ENCODE assay signal across 19 cellular contexts in genomic region chr6:126258150-126258549, GRCh38.
A peak's percentile ranks its signal among the peaks of the same experiment; 100 is the strongest.
DNase-seq lines count a peak whose midpoint lies in the region; ATAC-seq, FAIRE-seq and TF ChIP-seq lines count a peak whose summit lies in the region.
"Had no signal": no experiment of that assay in that cellular context is flagged by ENCODE, and none has a peak within 500 bp of the region (broad histone marks: within the 10 kb centered on the region; RNA-seq: fewer than 3 reads in every experiment).

No MANE protein-coding gene starts in this region.

- no peaks in the 10 kb centered on the region for H4K20me1 ChIP-seq in K562 (replicated peaks; ENCODE audit: control insufficient read depth, insufficient read depth, low read length)

- no peaks in the 10 kb centered on the region for H3K27me3 ChIP-seq in K562 (ENCODE audit: control insufficient read depth in 2 of 2, insufficient read depth in 2 of 2, low read length in 2 of 2)
- no peaks in the 10 kb centered on the region for H3K27me3 ChIP-seq in trophoblast cell (ENCODE audit: insufficient read depth, low read length)
- no peaks in the 10 kb centered on the region for H3K27me3 ChIP-seq in adrenal gland

- H2BK120ac ChIP-seq in trophoblast cell (ENCODE audit: insufficient read depth, low read length, poor library complexity), result no peak overlapping the region

- CTCF ChIA-PET in K562 (lab: Yijun Ruan, JAX; ENCODE audit: low intra/inter-chr PET ratio), result no interaction called here

- no peaks in the 10 kb centered on the region for H3K9me1 ChIP-seq in K562 (ENCODE audit: control insufficient read depth, insufficient read depth, low read length)

- ATAC-seq in K562 (no peak), esophagus mucosa (peak; percentile 17), GM18498 (IDR thresholded peaks at IDR 0.05; ENCODE audit: unreplicated experiment) (no peak)
- ATAC-seq: GM12878, GM23338 had no signal

- H2AFZ ChIP-seq in K562 (ENCODE audit: low read depth, low read length) (no peak overlapping the region), trophoblast cell (ENCODE audit: insufficient read depth, low read length, poor library complexity) (no peak overlapping the region)
- H2AFZ ChIP-seq: GM23338 had no signal

- H3K18ac ChIP-seq in trophoblast cell (ENCODE audit: low read length), result no peak overlapping the region

- H3K4ac ChIP-seq in trophoblast cell (ENCODE audit: low read depth, low read length), result no peak overlapping the region

- no peak overlapping the region for H2BK12ac ChIP-seq in trophoblast cell (ENCODE audit: low read length)

- H3K79me1 ChIP-seq in trophoblast cell (ENCODE audit: low read length), result no peaks in the 10 kb centered on the region

- H4K91ac ChIP-seq in trophoblast cell (ENCODE audit: low read depth, low read length), result no peak overlapping the region

- TF ChIP-seq POLR2A in K562 (conservative IDR thresholded peaks at IDR 0.05) (no peak), adrenal gland (IDR thresholded peaks at IDR 0.05) (no peak)

- H3K4me3 ChIP-seq in K562, result no peak overlapping the region
- peak overlapping the region; percentile 44 for H3K4me3 ChIP-seq in trophoblast cell (ENCODE audit: low read depth, low read length)
- H3K4me3 ChIP-seq in adrenal gland, result no peak overlapping the region
- H3K4me3 ChIP-seq: GM12878, GM23338, HAP-1 had no signal

- no peaks in the 10 kb centered on the region for H3K9me3 ChIP-seq in K562 (replicated peaks; ENCODE audit: control insufficient read depth, insufficient read depth, low read depth, low read length)
- H3K9me3 ChIP-seq in trophoblast cell (ENCODE audit: insufficient read depth, low read depth, low read length), result peaks cover 7% of the 10 kb centered on the region
- H3K9me3 ChIP-seq in adrenal gland (replicated peaks in 1 of 3), result peaks cover 0 to 12% (median 7%) of the 10 kb centered on the region in 3 donors

- in situ Hi-C loops in K562 (cut with MboI), result no loop called here

- no peak for DNase-seq in K562 (ENCODE audit: extremely low read depth in 1 of 4, low spot score in 3 of 4)
- peak; percentile 84 for DNase-seq in mesenteric fat pad (ENCODE audit: low spot score)
- no peak for DNase-seq in trophoblast cell
- DNase-seq in NCI-H2029 treated with DMSO at 0.1 percent for 48 hours (lab: John Stamatoyannopoulos, UW), result no peak
- DNase-seq in adrenal gland, result no peak
- DNase-seq: C1 segment of cervical spinal cord; Calu3; CD4-positive, alpha-beta memory T cell; COR-L47; DMS53; DND-41; HFFc6 had no signal

- H3K14ac ChIP-seq in trophoblast cell (ENCODE audit: low read length), result no peak overlapping the region

- no peak for TF ChIP-seq RAD21 in K562 (CRISPR knock-in tag; conservative IDR thresholded peaks at IDR 0.05 in 1 of 2, IDR thresholded peaks at IDR 0.05 in 1 of 2)

- H3K27ac ChIP-seq in K562 (ENCODE audit: extremely low read depth, low read depth, low read length), result no peak overlapping the region
- H3K27ac ChIP-seq in trophoblast cell (ENCODE audit: low read depth, low read length), result no peak overlapping the region
- no peak overlapping the region for H3K27ac ChIP-seq in adrenal gland

- no peak overlapping the region for H2AK5ac ChIP-seq in trophoblast cell (ENCODE audit: low read length)

- H3K4me2 ChIP-seq in K562 (ENCODE audit: insufficient read depth, low read length) (no peak overlapping the region), trophoblast cell (ENCODE audit: low read length) (no peak overlapping the region)
- H3K4me2 ChIP-seq: GM23338 had no signal

- no peak overlapping the region for H4K12ac ChIP-seq in trophoblast cell (ENCODE audit: low read depth, low read length)

- POLR2A ChIA-PET in K562 (lab: Yijun Ruan, JAX), result no interaction called here

- H3K36me3 ChIP-seq in K562 (ENCODE audit: control insufficient read depth, insufficient read depth, low read length) (no peaks in the 10 kb centered on the region), trophoblast cell (ENCODE audit: control insufficient read depth in 1 of 2, insufficient read depth in 2 of 2, low read length in 2 of 2) (no peaks in the 10 kb centered on the region), adrenal gland (replicated peaks in 1 of 2) (no peaks in the 10 kb centered on the region)
- H3K36me3 ChIP-seq: HAP-1 had no signal

- H3K79me2 ChIP-seq in K562 (ENCODE audit: control insufficient read depth, insufficient read depth, low read length) (no peaks in the 10 kb centered on the region), trophoblast cell (ENCODE audit: control insufficient read depth, insufficient read depth, low read length, poor library complexity) (no peaks in the 10 kb centered on the region)

- H3K9ac ChIP-seq in K562 (ENCODE audit: insufficient read depth in 1 of 2, low read depth in 2 of 2, low read length in 2 of 2), result no peak overlapping the region
- H3K9ac ChIP-seq in trophoblast cell (ENCODE audit: low read length), result no peak overlapping the region

- intact Hi-C loops in K562 (cut with micrococcal nuclease), result no loop called here
- intact Hi-C loops in adrenal gland (cut with DNase I), result no loop called here

- H3K4me1 ChIP-seq in K562 (replicated peaks in 1 of 2; ENCODE audit: control insufficient read depth in 2 of 2, insufficient read depth in 2 of 2, low read length in 2 of 2), result no peaks in the 10 kb centered on the region; a peak in 1 of 5 replicates
- no peaks in the 10 kb centered on the region for H3K4me1 ChIP-seq in trophoblast cell (ENCODE audit: control insufficient read depth in 1 of 2, insufficient read depth in 2 of 2, low read length in 2 of 2)
- no peaks in the 10 kb centered on the region for H3K4me1 ChIP-seq in adrenal gland (replicated peaks in 1 of 2)
- H3K4me1 ChIP-seq: HAP-1 had no signal

- H2BK5ac ChIP-seq in trophoblast cell (ENCODE audit: low read depth, low read length, poor library complexity), result no peak overlapping the region

- no TSS peak for BruUV-seq in K562 (replicated peaks; lab: Mats Ljungman, UMichigan)

- WGBS in K562 (ENCODE audit: insufficient coverage, low coverage, missing lambda C conversion rate), result 64% methylated on average over 8 of the region's 18 CpGs
- no CpG with 5 or more reads among the region's 18 CpGs for WGBS in trophoblast cell (ENCODE audit: extremely low coverage, insufficient coverage, insufficient read length)
- WGBS in adrenal gland, 4 donors, result 94 to 97% (median 96%) methylated on average over 6 to 18 of the region's 18 CpGs

- no peak overlapping the region for H3K23ac ChIP-seq in trophoblast cell (ENCODE audit: low read length)

- FAIRE-seq in K562 (lab: Jason Lieb, UNC), result no peak
- FAIRE-seq: G401.6, GM12878, GM18507 had no signal

- no peak overlapping the region for H4K8ac ChIP-seq in trophoblast cell (ENCODE audit: low read depth, low read length)

- no peak for TF ChIP-seq EP300 in K562 (IDR thresholded peaks at IDR 0.05; ENCODE audit: low read length)

- TF ChIP-seq CTCF in K562 (IDR thresholded peaks at IDR 0.05 in 2 of 3, conservative IDR thresholded peaks at IDR 0.05 in 1 of 3; ENCODE audit: insufficient read depth in 2 of 3, low read depth in 1 of 3, low read length in 3 of 3), result no peak
- no peak for TF ChIP-seq CTCF in adrenal gland (IDR thresholded peaks at IDR 0.05)

TF ChIP-seq in K562, 482 proteins besides CTCF, POLR2A, EP300 and RAD21:
- 0 out of 2 replicates have a peak, but pooled peaks have one; percentile 26 for TF ChIP-seq ZBTB33 (CRISPR knock-in tag; IDR thresholded peaks at IDR 0.05)
- no peak for TF ChIP-seq YBX1 (IDR thresholded peaks at IDR 0.05)
